8 cellular contexts compared by ENCODE assay signal in the genomic region with DNA sequence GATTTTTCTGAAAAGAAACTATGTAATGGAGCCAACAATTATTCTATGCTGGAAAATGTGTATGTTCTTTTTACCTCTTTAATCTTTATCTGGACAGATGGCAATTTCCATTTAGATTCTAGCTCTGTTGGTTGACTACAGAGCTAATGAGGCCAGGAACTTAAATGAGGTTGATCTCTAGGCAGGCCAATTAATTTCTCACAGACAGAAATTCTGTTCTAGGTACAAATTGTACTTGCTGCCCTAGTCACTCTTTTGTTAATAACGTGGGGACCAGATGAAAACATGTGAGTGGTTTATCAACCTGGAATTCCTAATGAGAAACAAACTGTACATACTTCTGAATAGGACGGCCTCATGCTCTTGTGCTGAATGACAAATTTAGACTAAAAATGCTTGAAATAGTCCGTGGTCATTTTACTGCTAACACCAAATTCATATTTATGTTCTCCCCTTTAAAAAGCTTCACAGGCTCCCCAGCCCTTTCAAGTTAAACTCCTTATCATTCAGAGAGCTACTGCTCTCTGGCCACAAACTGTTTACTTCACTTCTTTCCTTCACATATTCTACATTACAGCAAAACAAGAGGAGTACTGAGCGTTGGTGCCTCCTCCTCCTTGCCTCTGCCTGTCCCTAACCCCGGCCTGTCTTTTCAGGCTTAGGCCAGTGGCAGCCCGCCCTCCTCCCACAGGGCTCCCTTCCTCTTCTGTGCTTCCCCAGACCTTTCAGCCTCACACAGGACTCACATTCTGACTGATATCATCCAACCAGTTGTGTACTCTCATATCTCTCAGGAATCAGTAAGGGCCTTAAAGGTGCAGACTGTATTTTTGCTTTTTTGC. TPM values are rescaled to one million over a fixed set of nuclear protein-coding genes. Genes with fewer than 3 reads are reported as not detected.
DNase-seq lines count a peak whose midpoint lies in the region; ATAC-seq and TF ChIP-seq lines count a peak whose summit lies in the region.

No MANE protein-coding gene starts in this region.

- H3K27ac Mint-ChIP-seq in activated CD4-positive, alpha-beta memory T cell treated with anti-CD3 and anti-CD28 coated beads, Interleukin-2, amount 10 ng/mL, durations not matched to agents 7 days and 5 days, result peak overlapping the region; percentile 4

- H3K4me3 ChIP-seq in GM12865 (ENCODE audit: low read depth, low read length), result no peak overlapping the region
- no peak overlapping the region for H3K4me3 ChIP-seq in right atrium auricular region
- H3K4me3 ChIP-seq in skin epidermis, result no peak overlapping the region

- H3K27me3 Mint-ChIP-seq in activated CD4-positive, alpha-beta memory T cell treated with anti-CD3 and anti-CD28 coated beads, Interleukin-2, amount 10 ng/mL, durations not matched to agents 7 days and 5 days, result no peaks in the 10 kb centered on the region

- CTCF ChIA-PET in activated CD4-positive, alpha-beta memory T cell treated with anti-CD3 and anti-CD28 coated beads, Interleukin-2, amount 10 ng/mL, durations not matched to agents 7 days and 5 days (lab: Charles Lee), result interaction anchor here (1.8 kb wide), 1 partner anchor 70 kb away, joined by 4 read pairs; no protein-coding TSS in a partner anchor

- no peaks in the 10 kb centered on the region for H3K9me3 Mint-ChIP-seq in activated CD4-positive, alpha-beta memory T cell treated with anti-CD3 and anti-CD28 coated beads, Interleukin-2, amount 10 ng/mL, durations not matched to agents 7 days and 5 days

- peaks cover 0 to 35% of the 10 kb centered on the region in 2 donors for H3K4me1 ChIP-seq in right atrium auricular region

- H3K36me3 ChIP-seq in right atrium auricular region, result no peaks in the 10 kb centered on the region

- DNase-seq in GM12865 (ENCODE audit: low read depth), result peak; percentile 76
- peak in 75 of 76 experiments; percentile 10 to 91 (median 78) for DNase-seq in HUDEP-2 (lab: John Stamatoyannopoulos, UW; ENCODE audit: unreplicated experiment in 76 of 76)
- DNase-seq in activated CD4-positive, alpha-beta memory T cell treated with anti-CD3 and anti-CD28 coated beads, Interleukin-2, amount 10 ng/mL, durations not matched to agents 7 days and 5 days, result no peak
- DNase-seq in right atrium auricular region (ENCODE audit: low spot score), result no peak
- no peak for DNase-seq in NCI-H2227 treated with DMSO at 0.1 percent for 48 hours (lab: John Stamatoyannopoulos, UW)

- no peaks in the 10 kb centered on the region for H3K9me3 ChIP-seq in right atrium auricular region

- ATAC-seq in GM21529 (IDR thresholded peaks at IDR 0.05; ENCODE audit: unreplicated experiment) (peak; percentile 98), GM18517 (IDR thresholded peaks at IDR 0.05; ENCODE audit: unreplicated experiment) (no peak)

- H3K4me3 Mint-ChIP-seq in activated CD4-positive, alpha-beta memory T cell treated with anti-CD3 and anti-CD28 coated beads, Interleukin-2, amount 10 ng/mL, durations not matched to agents 7 days and 5 days, result no peak overlapping the region

- no peak for TF ChIP-seq CTCF in GM12865 (IDR thresholded peaks at IDR 0.05; ENCODE audit: insufficient read depth, low read depth, low read length, missing control alignments)
- no peak for TF ChIP-seq CTCF in right atrium auricular region (IDR thresholded peaks at IDR 0.05)

- H3K27ac ChIP-seq in right atrium auricular region, result peak overlapping the region; percentile 76 to 80
- H3K27ac ChIP-seq in skin epidermis, result peak overlapping the region in 16 of 21 experiments; percentile 15 to 73 (median 42)

- H3K36me3 Mint-ChIP-seq in activated CD4-positive, alpha-beta memory T cell treated with anti-CD3 and anti-CD28 coated beads, Interleukin-2, amount 10 ng/mL, durations not matched to agents 7 days and 5 days (ENCODE audit: low read depth), result peaks cover 13% of the 10 kb centered on the region

- no peaks in the 10 kb centered on the region for H3K27me3 ChIP-seq in right atrium auricular region

- H3K4me1 Mint-ChIP-seq in activated CD4-positive, alpha-beta memory T cell treated with anti-CD3 and anti-CD28 coated beads, Interleukin-2, amount 10 ng/mL, durations not matched to agents 7 days and 5 days, result peaks cover 12% of the 10 kb centered on the region

- POLR2A ChIA-PET in activated CD4-positive, alpha-beta memory T cell treated with anti-CD3 and anti-CD28 coated beads, Interleukin-2, amount 10 ng/mL, durations not matched to agents 7 days and 5 days (lab: Charles Lee), result no interaction called here

RNA-seq across cellular contexts. Expression of a gene that starts 41.4 kb away (rescaled TPM):
- total RNA-seq in activated CD4-positive, alpha-beta memory T cell treated with anti-CD3 and anti-CD28 coated beads, Interleukin-2, amount 10 ng/mL, durations not matched to agents 7 days and 5 days, result 10 to 100 TPM; 26.5 to 27.9 TPM
- total RNA-seq in right atrium auricular region, result 10 to 100 TPM in 1 of 2 donors, 1 to 10 TPM in 1; 6.3 to 25.0 TPM

Comparison
In these comparisons a context has a peak if more than half of its experiments do, and no peak if none do; other contexts are left out.
1. DNase-seq: peak in GM12865 (single experiment) and HUDEP-2 (75 of 76); none in activated CD4-positive, alpha-beta memory T cell treated with anti-CD3 and anti-CD28 coated beads, Interleukin-2, amount 10 ng/mL, durations not matched to agents 7 days and 5 days (single experiment), right atrium auricular region (single experiment) and NCI-H2227 treated with DMSO at 0.1 percent for 48 hours (single experiment).